Comparison of ENCODE assay signal across 14 cellular contexts in genomic region chr11:92550411-92550810, GRCh38.
A peak's percentile ranks its signal among the peaks of the same experiment; 100 is the strongest.
DNase-seq lines count a peak whose midpoint lies in the region; ATAC-seq lines count a peak whose summit lies in the region.
"Had no signal": no experiment of that assay in that cellular context is flagged by ENCODE, and none has a peak within 500 bp of the region (broad histone marks: within the 10 kb centered on the region; RNA-seq: fewer than 3 reads in every experiment).

No MANE protein-coding gene starts in this region.

- DNase-seq in DMS79 (lab: John Stamatoyannopoulos, UW) (peak; percentile 82), NCI-H1092 treated with DMSO at 0.1 percent for 48 hours (lab: John Stamatoyannopoulos, UW) (peak; percentile 96), NCI-H774 (lab: John Stamatoyannopoulos, UW) (peak; percentile 58), iPS-NIHi7 (ENCODE audit: extremely low spot score) (peak; percentile 42), T-helper 1 cell (no peak), T-cell (no peak), AG08395 (ENCODE audit: low spot score) (no peak)
- DNase-seq: activated naive CD4-positive, alpha-beta T cell treated with anti-CD3 and anti-CD28 coated beads, Interleukin-2, amount 10 ng/mL, durations not matched to agents 7 days and 5 days; NK-92 treated with Interleukin-12 subunit alpha and Interleukin-12 subunit beta, amount 100 ng/mL, for 24 hours; stimulated activated CD4-positive, alpha-beta T cell treated with anti-CD3 and anti-CD28 coated beads, Interleukin-12 subunit alpha, Interleukin-12 subunit beta, amount 100 ng/mL, for 4 hours; T-helper 2 cell had no signal

- H3K9me3 Mint-ChIP-seq in T-cell = no peaks in the 10 kb centered on the region
- H3K9me3 Mint-ChIP-seq: activated naive CD4-positive, alpha-beta T cell treated with anti-CD3 and anti-CD28 coated beads, Interleukin-2, amount 10 ng/mL, durations not matched to agents 7 days and 5 days; dendritic cell treated with granulocyte-macrophage colony-stimulating factor and Interleukin-4, amounts not matched to agents 40 ng/mL and 50 ng/mL, for 4 days; stimulated activated naive CD8-positive, alpha-beta T cell treated with anti-CD3 and anti-CD28 coated beads, Interleukin-15, Interleukin-2, amounts not matched to agents 100 ng/mL and 50 ng/mL, for 24 hours had no signal

- no peak overlapping the region for H3K4me3 Mint-ChIP-seq in T-cell
- H3K4me3 Mint-ChIP-seq: activated naive CD4-positive, alpha-beta T cell treated with anti-CD3 and anti-CD28 coated beads, Interleukin-2, amount 10 ng/mL, durations not matched to agents 7 days and 5 days; dendritic cell treated with granulocyte-macrophage colony-stimulating factor and Interleukin-4, amounts not matched to agents 40 ng/mL and 50 ng/mL, for 4 days; stimulated activated naive CD8-positive, alpha-beta T cell treated with anti-CD3 and anti-CD28 coated beads, Interleukin-15, Interleukin-2, amounts not matched to agents 100 ng/mL and 50 ng/mL, for 24 hours had no signal

- no peaks in the 10 kb centered on the region for H3K27me3 Mint-ChIP-seq in T-cell
- H3K27me3 Mint-ChIP-seq: activated naive CD4-positive, alpha-beta T cell treated with anti-CD3 and anti-CD28 coated beads, Interleukin-2, amount 10 ng/mL, durations not matched to agents 7 days and 5 days; dendritic cell treated with granulocyte-macrophage colony-stimulating factor and Interleukin-4, amounts not matched to agents 40 ng/mL and 50 ng/mL, for 4 days; stimulated activated naive CD8-positive, alpha-beta T cell treated with anti-CD3 and anti-CD28 coated beads, Interleukin-15, Interleukin-2, amounts not matched to agents 100 ng/mL and 50 ng/mL, for 24 hours had no signal

- no peaks in the 10 kb centered on the region for H3K4me1 Mint-ChIP-seq in T-cell
- H3K4me1 Mint-ChIP-seq: activated naive CD4-positive, alpha-beta T cell treated with anti-CD3 and anti-CD28 coated beads, Interleukin-2, amount 10 ng/mL, durations not matched to agents 7 days and 5 days had no signal

- H3K36me3 Mint-ChIP-seq in T-cell = no peaks in the 10 kb centered on the region
- H3K36me3 Mint-ChIP-seq: activated naive CD4-positive, alpha-beta T cell treated with anti-CD3 and anti-CD28 coated beads, Interleukin-2, amount 10 ng/mL, durations not matched to agents 7 days and 5 days had no signal

- POLR2A ChIA-PET in T-cell (lab: Charles Lee) = no interaction called here

- CTCF ChIA-PET in T-cell (lab: Charles Lee) = interaction anchor here in 1 of 2 donors (0.6 kb wide), 1 partner anchor 143 kb away, joined by 3 read pairs; no protein-coding TSS in a partner anchor

- no peak overlapping the region for H3K27ac Mint-ChIP-seq in T-cell
- H3K27ac Mint-ChIP-seq: activated naive CD4-positive, alpha-beta T cell treated with anti-CD3 and anti-CD28 coated beads, Interleukin-2, amount 10 ng/mL, durations not matched to agents 7 days and 5 days; dendritic cell treated with granulocyte-macrophage colony-stimulating factor and Interleukin-4, amounts not matched to agents 40 ng/mL and 50 ng/mL, for 4 days; stimulated activated naive CD8-positive, alpha-beta T cell treated with anti-CD3 and anti-CD28 coated beads, Interleukin-15, Interleukin-2, amounts not matched to agents 100 ng/mL and 50 ng/mL, for 24 hours had no signal

- ATAC-seq in GM18868 (IDR thresholded peaks at IDR 0.05; ENCODE audit: unreplicated experiment) = no peak
- no peak for ATAC-seq in T-cell (replicated peaks in 1 of 4)

Comparison
In these comparisons a context has a peak if more than half of its experiments do, and no peak if none do; other contexts are left out.
1. DNase-seq: peak in DMS79 (single experiment), NCI-H1092 treated with DMSO at 0.1 percent for 48 hours (single experiment), NCI-H774 (single experiment) and iPS-NIHi7 (single experiment); none in T-helper 1 cell (0 of 5), T-cell (0 of 34) and AG08395 (single experiment).